Comparison of ENCODE assay signal across 9 cellular contexts in genomic region chr20:36098364-36098763, GRCh38.
A peak's percentile ranks its signal among the peaks of the same experiment; 100 is the strongest.
DNase-seq lines count a peak whose midpoint lies in the region; ATAC-seq and TF ChIP-seq lines count a peak whose summit lies in the region.
"Had no signal": no experiment of that assay in that cellular context is flagged by ENCODE, and none has a peak within 500 bp of the region (broad histone marks: within the 10 kb centered on the region; RNA-seq: fewer than 3 reads in every experiment).

No MANE protein-coding gene starts in this region.

- no peak overlapping the region for H3K4me3 ChIP-seq in tibial artery

- TF ChIP-seq CTCF in RWPE1 (conservative IDR thresholded peaks at IDR 0.05; ENCODE audit: low read depth) (no peak), tibial artery (IDR thresholded peaks at IDR 0.05) (no peak)

- H3K27me3 ChIP-seq in tibial artery: no peaks in the 10 kb centered on the region

- peak overlapping the region; percentile 91 for H3K27ac ChIP-seq in RWPE1
- H3K27ac ChIP-seq in tibial artery: peak overlapping the region; percentile 43 to 76
- H3K27ac ChIP-seq: 22Rv1 had no signal

- POLR2A ChIA-PET in RWPE1 (lab: Yijun Ruan, JAX; ENCODE audit: low non-redundant PET): interaction anchor here (1.1 kb wide), 1 partner anchor 34 kb away, joined by 3 read pairs; no protein-coding TSS in a partner anchor

- peaks cover 0 to 46% (median 40%) of the 10 kb centered on the region in 4 donors for H3K4me1 ChIP-seq in tibial artery

- ATAC-seq in GM18519 (IDR thresholded peaks at IDR 0.05; ENCODE audit: low FRiP score, unreplicated experiment): no peak

- intact Hi-C loops in tibial artery (cut with DNase I; ENCODE audit: low total_unique reads): no loop called here

- DNase-seq in DMS 273 (lab: John Stamatoyannopoulos, UW; ENCODE audit: unreplicated experiment) (peak; percentile 41), DMS 273 treated with DMSO at 0.1 percent for 48 hours (lab: John Stamatoyannopoulos, UW) (no peak), RWPE1 (ENCODE audit: low spot score) (no peak), germinal center (ENCODE audit: low spot score) (peak; percentile 58), tibial artery (peak in 1 of 2 donors; percentile 56), NCI-H1930 (lab: John Stamatoyannopoulos, UW) (no peak)
- no peak for DNase-seq in activated CD4-positive, alpha-beta T cell treated with anti-CD3 and anti-CD28 coated beads for 48 hours

- CTCF ChIA-PET in RWPE1 (lab: Yijun Ruan, JAX): interaction anchor here (0.7 to 1.2 kb wide), 5 partner anchors 40 to 144 kb away, joined by 3 to 8 read pairs (median 4); partner anchors contain the start of gene SCAND1

- no peaks in the 10 kb centered on the region for H3K9me3 ChIP-seq in tibial artery

- no peaks in the 10 kb centered on the region for H3K36me3 ChIP-seq in tibial artery

Comparison
In these comparisons a context has a peak if more than half of its experiments do, and no peak if none do; other contexts are left out.
1. DNase-seq: peak in DMS 273 (single experiment) and germinal center (single experiment); none in DMS 273 treated with DMSO at 0.1 percent for 48 hours (single experiment), RWPE1 (single experiment), activated CD4-positive, alpha-beta T cell treated with anti-CD3 and anti-CD28 coated beads for 48 hours (single experiment) and NCI-H1930 (0 of 2).